Comparison of ENCODE assay signal across 1 cellular context in genomic region chr10:122267849-122268737, GRCh38.
TF ChIP-seq lines count a peak whose summit lies in the region.

No MANE protein-coding gene starts in this region.

TF ChIP-seq in HepG2, 621 proteins besides CTCF, POLR2A, EP300 and RAD21 (continued from another document and continues in another):
- 0 out of 2 replicates have a peak, but pooled peaks have one; percentile 35 for TF ChIP-seq POGK (CRISPR knock-in tag; conservative IDR thresholded peaks at IDR 0.05)
- TF ChIP-seq ZNF441 (CRISPR knock-in tag; IDR thresholded peaks at IDR 0.05; ENCODE audit: borderline replicate concordance) = peak; percentile 54; the same call in 1 of the 2 replicates
- TF ChIP-seq KLF9 (CRISPR knock-in tag; IDR thresholded peaks at IDR 0.05; ENCODE audit: low read depth) = no peak
- TF ChIP-seq BRD4 (CRISPR knock-in tag; IDR thresholded peaks at IDR 0.05) = no peak
- TF ChIP-seq ZBED4 (CRISPR knock-in tag; IDR thresholded peaks at IDR 0.05; ENCODE audit: borderline replicate concordance) = peak; percentile 19; the same call in 1 of the 2 replicates
- no peak for TF ChIP-seq NPAS2 (CRISPR knock-in tag; IDR thresholded peaks at IDR 0.05; ENCODE audit: borderline replicate concordance)
- no peak; the same call in 1 of the 2 replicates for TF ChIP-seq EHMT2 (IDR thresholded peaks at IDR 0.05; ENCODE audit: borderline replicate concordance, low read depth, low read length)
- no peak for TF ChIP-seq NR3C1 (CRISPR knock-in tag; IDR thresholded peaks at IDR 0.05)
- no peak for TF ChIP-seq CAMTA2 (CRISPR knock-in tag; IDR thresholded peaks at IDR 0.05; ENCODE audit: borderline replicate concordance)
- TF ChIP-seq ZNF777 (CRISPR knock-in tag; IDR thresholded peaks at IDR 0.05) = no peak
- no peak for TF ChIP-seq ASH2L (IDR thresholded peaks at IDR 0.05; ENCODE audit: insufficient read length, low read depth, low read length)
- TF ChIP-seq ZNF616 (CRISPR knock-in tag; IDR thresholded peaks at IDR 0.05; ENCODE audit: low read depth) = no peak
- no peak for TF ChIP-seq NFAT5 (CRISPR knock-in tag; IDR thresholded peaks at IDR 0.05)
- no peak for TF ChIP-seq MLXIP (CRISPR knock-in tag; IDR thresholded peaks at IDR 0.05; ENCODE audit: borderline replicate concordance)
- no peak for TF ChIP-seq TFE3 (CRISPR knock-in tag; IDR thresholded peaks at IDR 0.05)
- TF ChIP-seq ZNF501 (CRISPR knock-in tag; IDR thresholded peaks at IDR 0.05) = peak; percentile 58; the same call in 1 of the 2 replicates
- TF ChIP-seq TSC22D2 (CRISPR knock-in tag; IDR thresholded peaks at IDR 0.05; ENCODE audit: borderline replicate concordance) = no peak
- TF ChIP-seq ZNF549 (CRISPR knock-in tag; IDR thresholded peaks at IDR 0.05) = no peak
- TF ChIP-seq NCOR1 (IDR thresholded peaks at IDR 0.05; ENCODE audit: borderline replicate concordance, low read length) = peak; percentile 37; the same call in 1 of the 2 replicates
- 0 out of 2 replicates have a peak, but pooled peaks have one; percentile 40 for TF ChIP-seq ZNF280B (CRISPR knock-in tag; IDR thresholded peaks at IDR 0.05; ENCODE audit: borderline replicate concordance)
- no peak for TF ChIP-seq TARDBP (CRISPR knock-in tag; IDR thresholded peaks at IDR 0.05)
- TF ChIP-seq ZNF251 (CRISPR knock-in tag; IDR thresholded peaks at IDR 0.05) = no peak
- TF ChIP-seq CHD2 (IDR thresholded peaks at IDR 0.05; ENCODE audit: low read depth, low read length) = no peak
- no peak for TF ChIP-seq ZNF652 (CRISPR knock-in tag; IDR thresholded peaks at IDR 0.05; ENCODE audit: borderline replicate concordance, low read depth)
- TF ChIP-seq ARID5B (CRISPR knock-in tag; IDR thresholded peaks at IDR 0.05) = 0 out of 2 replicates have a peak, but pooled peaks have one; percentile 45
- no peak for TF ChIP-seq TOE1 (CRISPR knock-in tag; IDR thresholded peaks at IDR 0.05)
- no peak for TF ChIP-seq ZNF430 (CRISPR knock-in tag; IDR thresholded peaks at IDR 0.05)
- TF ChIP-seq ZNF343 (CRISPR knock-in tag; IDR thresholded peaks at IDR 0.05) = no peak
- TF ChIP-seq TCF7L2 (IDR thresholded peaks at IDR 0.05; ENCODE audit: low read depth, low read length) = no peak
- no peak for TF ChIP-seq ZBTB46 (CRISPR knock-in tag; IDR thresholded peaks at IDR 0.05; ENCODE audit: borderline replicate concordance)
- 0 out of 2 replicates have a peak, but pooled peaks have one; percentile 30 for TF ChIP-seq THAP7 (CRISPR knock-in tag; IDR thresholded peaks at IDR 0.05)
